ENCODE assay signal across 34 cellular contexts in the genomic region with DNA sequence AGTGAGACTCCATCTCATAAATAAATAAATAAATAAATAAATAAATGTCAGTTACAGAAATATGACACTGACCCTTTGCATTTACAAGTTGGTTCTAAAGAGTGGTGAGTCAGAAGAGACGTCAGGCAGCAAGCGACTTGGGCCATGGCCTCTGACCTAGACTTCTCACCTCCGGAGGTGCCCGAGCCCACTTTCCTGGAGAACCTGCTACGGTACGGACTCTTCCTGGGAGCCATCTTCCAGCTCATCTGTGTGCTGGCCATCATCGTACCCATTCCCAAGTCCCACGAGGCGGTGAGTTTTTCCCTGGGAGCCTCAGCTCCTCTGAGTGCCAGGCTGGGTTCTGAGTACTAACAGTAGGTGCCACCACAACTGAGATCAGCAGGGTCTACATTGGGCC. TPM values are rescaled to one million over a fixed set of nuclear protein-coding genes. Genes with fewer than 3 reads are reported as not detected.
"Had no signal": no experiment of that assay in that cellular context is flagged by ENCODE, and none has a peak within 500 bp of the region (broad histone marks: within the 10 kb centered on the region; RNA-seq: fewer than 3 reads in every experiment).

No MANE protein-coding gene starts in this region.

- ATAC-seq: activated CD8-positive, alpha-beta T cell treated with anti-CD3 and anti-CD28 coated beads for 36 hours; activated naive CD4-positive, alpha-beta T cell treated with anti-CD3 and anti-CD28 coated beads, Interleukin-2, amount 50 U/mL, for 72 hours; activated T-cell treated with anti-CD3 and anti-CD28 coated beads, Interleukin-2, amount 50 U/mL, for 4 hours; activated T-cell treated with anti-CD3 and anti-CD28 coated beads, Interleukin-2, amount 50 U/mL, for 72 hours; activated T-helper 17 cell treated with anti-CD3 and anti-CD28 coated beads, Interleukin-2, amount 50 U/mL, for 72 hours had no signal

- H3K27ac ChIP-seq: adrenal gland, VCaP had no signal

- H3K9me3 ChIP-seq: adrenal gland had no signal

- H3K4me3 ChIP-seq: adrenal gland, cardiac muscle cell had no signal

- DNase-seq: activated B cell treated with CpG ODN at 0.5 μM for 24 hours; activated CD4-positive, alpha-beta memory T cell treated with anti-CD3 and anti-CD28 coated beads for 36 hours; activated CD4-positive, alpha-beta T cell treated with anti-CD3 and anti-CD28 coated beads for 4 hours; activated CD4-positive, alpha-beta T cell treated with anti-CD3 and anti-CD28 coated beads, Interleukin-2, amount 10 ng/mL, durations not matched to agents 24 days and 14 days; activated CD4-positive, alpha-beta T cell treated with anti-CD3 and anti-CD28 coated beads, Interleukin-2, amount 50 U/mL, for 1 hour; activated CD4-positive, alpha-beta T cell treated with anti-CD3 and anti-CD28 coated beads, Interleukin-2, amount 50 U/mL, for 4 hours; activated CD4-positive, CD25-positive, alpha-beta regulatory T cell treated with anti-CD3 and anti-CD28 coated beads, Interleukin-2, amount 50 U/mL, for 72 hours; activated CD8-positive, alpha-beta memory T cell treated with anti-CD3 and anti-CD28 coated beads, Interleukin-2, amount 50 U/mL, for 4 hours; activated CD8-positive, alpha-beta T cell treated with anti-CD3 and anti-CD28 coated beads for 36 hours; activated gamma-delta T cell treated with Interleukin-2 at 50 U/mL for 16 hours; activated naive CD4-positive, alpha-beta T cell; activated naive CD4-positive, alpha-beta T cell treated with anti-CD3 and anti-CD28 coated beads for 36 hours; activated naive CD4-positive, alpha-beta T cell treated with anti-CD3 and anti-CD28 coated beads, Interleukin-2, amount 50 U/mL, for 16 hours; activated naive CD8-positive, alpha-beta T cell treated with anti-CD3 and anti-CD28 coated beads for 36 hours; activated T-cell treated with anti-CD3 and anti-CD28 coated beads for 4 hours; activated T-cell treated with anti-CD3 and anti-CD28 coated beads, Interleukin-2, amount 50 U/mL, for 1 hour; activated T-cell treated with anti-CD3 and anti-CD28 coated beads, Interleukin-2, amount 50 U/mL, for 4 hours; activated T-cell treated with anti-CD3 and anti-CD28 coated beads, Interleukin-2, amount 50 U/mL, for 72 hours; amniotic stem cell; aorta; caudate nucleus; cerebellar nuclear complex; T-helper 1 cell; T-helper 2 cell; T-helper 9 cell had no signal

- H3K27me3 ChIP-seq: adrenal gland, cardiac muscle cell had no signal

RNA-seq across cellular contexts. Expression of a gene that starts 39.5 kb away (rescaled TPM):
- total RNA-seq: activated B cell treated with CpG ODN at 0.5 μM for 24 hours; activated CD4-positive, alpha-beta memory T cell treated with anti-CD3 and anti-CD28 coated beads for 36 hours; activated CD4-positive, alpha-beta T cell treated with anti-CD3 and anti-CD28 coated beads, Interleukin-2, amount 10 ng/mL, durations not matched to agents 24 days and 14 days; activated CD8-positive, alpha-beta memory T cell treated with anti-CD3 and anti-CD28 coated beads for 36 hours; activated CD8-positive, alpha-beta T cell treated with anti-CD3 and anti-CD28 coated beads for 36 hours; activated naive CD4-positive, alpha-beta T cell treated with anti-CD3 and anti-CD28 coated beads for 36 hours; activated naive CD4-positive, alpha-beta T cell treated with anti-CD3 and anti-CD28 coated beads, Interleukin-2, amount 50 U/mL, for 72 hours; activated naive CD8-positive, alpha-beta T cell treated with anti-CD3 and anti-CD28 coated beads for 36 hours; activated T-cell treated with anti-CD3 and anti-CD28 coated beads, Interleukin-2, amount 50 U/mL, for 4 hours; activated T-cell treated with anti-CD3 and anti-CD28 coated beads, Interleukin-2, amount 50 U/mL, for 72 hours; activated T-helper 1 cell treated with anti-CD3 and anti-CD28 coated beads, Interleukin-12 subunit alpha, Interleukin-12 subunit beta, Interleukin-2, Interleukin-4 antibody, amounts not matched to agents 30 ng/mL and 10 ng/mL and 1 ng/mL, durations not matched to agents 14 hours and 24 hours and 36 hours; activated T-helper 17 cell treated with anti-CD3 and anti-CD28 coated beads, Interleukin-2, amount 50 U/mL, for 72 hours; adrenal gland; aorta; bronchial epithelial cell; chondrocyte had no signal
